In genomic region chr2:162473-163135, GRCh38 we compare ENCODE assay signal across 15 cellular contexts.
"Had no signal": no experiment of that assay in that cellular context is flagged by ENCODE, and none has a peak within 500 bp of the region (broad histone marks: within the 10 kb centered on the region; RNA-seq: fewer than 3 reads in every experiment).

No MANE protein-coding gene starts in this region.

- H3K9me3 ChIP-seq: gastrocnemius medialis, heart left ventricle, tibial nerve had no signal

- H3K4me3 ChIP-seq: gastrocnemius medialis, heart left ventricle, tibial nerve had no signal

- H3K27ac ChIP-seq: gastrocnemius medialis, heart left ventricle, tibial nerve had no signal

- H3K4me1 Mint-ChIP-seq: naive B cell had no signal

- H3K4me3 Mint-ChIP-seq: activated CD4-positive, alpha-beta T cell treated with anti-CD3 and anti-CD28 coated beads, Interleukin-2, amount 10 ng/mL, durations not matched to agents 7 days and 5 days; activated T-helper 1 cell treated with anti-CD3 and anti-CD28 coated beads, Interleukin-12 subunit alpha, Interleukin-12 subunit beta, Interleukin-2, Interleukin-4 antibody, amounts not matched to agents 30 ng/mL and 10 ng/mL and 1 ng/mL, durations not matched to agents 14 hours and 24 hours and 36 hours; naive B cell had no signal

- H3K4me1 ChIP-seq: gastrocnemius medialis, heart left ventricle, tibial nerve had no signal

- ATAC-seq: gastrocnemius medialis, heart left ventricle, left lobe of liver had no signal

- H3K9me3 Mint-ChIP-seq: activated T-helper 1 cell treated with anti-CD3 and anti-CD28 coated beads, Interleukin-12 subunit alpha, Interleukin-12 subunit beta, Interleukin-2, Interleukin-4 antibody, amounts not matched to agents 30 ng/mL and 10 ng/mL and 1 ng/mL, durations not matched to agents 14 hours and 24 hours and 36 hours had no signal

- H3K36me3 Mint-ChIP-seq: naive B cell had no signal

- DNase-seq: activated CD4-positive, alpha-beta T cell treated with anti-CD3 and anti-CD28 coated beads, Interleukin-2, amount 10 ng/mL, durations not matched to agents 7 days and 5 days; aorta; effector CD8-positive, alpha-beta T cell; gastrocnemius medialis; heart left ventricle; naive B cell; nucleus accumbens; posterior cingulate gyrus; retina; stimulated activated CD4-positive, alpha-beta T cell treated with anti-CD3 and anti-CD28 coated beads, Interleukin-4, amount 100 ng/mL, for 1 hour; stimulated activated naive CD4-positive, alpha-beta T cell; substantia nigra had no signal

- H3K27me3 ChIP-seq: gastrocnemius medialis, tibial nerve had no signal

- H3K27ac Mint-ChIP-seq: activated CD4-positive, alpha-beta T cell treated with anti-CD3 and anti-CD28 coated beads, Interleukin-2, amount 10 ng/mL, durations not matched to agents 7 days and 5 days; activated T-helper 1 cell treated with anti-CD3 and anti-CD28 coated beads, Interleukin-12 subunit alpha, Interleukin-12 subunit beta, Interleukin-2, Interleukin-4 antibody, amounts not matched to agents 30 ng/mL and 10 ng/mL and 1 ng/mL, durations not matched to agents 14 hours and 24 hours and 36 hours; naive B cell had no signal

- H3K36me3 ChIP-seq: gastrocnemius medialis, heart left ventricle, tibial nerve had no signal
